In the genomic region with DNA sequence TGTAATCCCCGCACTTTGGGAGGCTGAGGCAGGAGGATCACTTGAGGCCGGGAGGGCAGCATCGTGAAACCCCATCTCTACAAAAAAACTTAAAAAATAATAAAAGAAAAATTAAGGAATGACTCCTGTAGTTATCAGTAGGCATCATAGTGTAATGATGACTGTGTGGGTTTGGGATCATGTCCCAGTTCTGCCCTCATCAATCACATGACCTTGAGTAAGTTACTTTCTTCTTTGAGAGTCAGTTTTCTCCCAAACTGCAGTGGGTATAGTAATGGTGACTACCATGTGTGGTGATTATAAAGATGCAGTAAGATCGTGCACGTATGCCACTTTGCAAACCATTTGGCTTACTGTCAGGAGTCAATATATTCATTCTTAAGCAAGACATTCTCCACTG, we compare ENCODE assay signal across 1 cellular context.
TF ChIP-seq lines count a peak whose summit lies in the region.

No MANE protein-coding gene starts in this region.

TF ChIP-seq in IMR-90, 13 proteins besides CTCF, POLR2A, EP300 and RAD21:
- TF ChIP-seq, protein P1, sequence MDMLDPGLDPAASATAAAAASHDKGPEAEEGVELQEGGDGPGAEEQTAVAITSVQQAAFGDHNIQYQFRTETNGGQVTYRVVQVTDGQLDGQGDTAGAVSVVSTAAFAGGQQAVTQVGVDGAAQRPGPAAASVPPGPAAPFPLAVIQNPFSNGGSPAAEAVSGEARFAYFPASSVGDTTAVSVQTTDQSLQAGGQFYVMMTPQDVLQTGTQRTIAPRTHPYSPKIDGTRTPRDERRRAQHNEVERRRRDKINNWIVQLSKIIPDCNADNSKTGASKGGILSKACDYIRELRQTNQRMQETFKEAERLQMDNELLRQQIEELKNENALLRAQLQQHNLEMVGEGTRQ (IDR thresholded peaks at IDR 0.05; ENCODE audit: low read depth, low read length) = peak; percentile 30; the same call in 1 of the 2 replicates
- no peak for TF ChIP-seq BHLHE40 (IDR thresholded peaks at IDR 0.05; ENCODE audit: low read depth, low read length)
- TF ChIP-seq FOS (IDR thresholded peaks at IDR 0.05; ENCODE audit: low read depth, low read length) = no peak
- TF ChIP-seq, protein P2, sequence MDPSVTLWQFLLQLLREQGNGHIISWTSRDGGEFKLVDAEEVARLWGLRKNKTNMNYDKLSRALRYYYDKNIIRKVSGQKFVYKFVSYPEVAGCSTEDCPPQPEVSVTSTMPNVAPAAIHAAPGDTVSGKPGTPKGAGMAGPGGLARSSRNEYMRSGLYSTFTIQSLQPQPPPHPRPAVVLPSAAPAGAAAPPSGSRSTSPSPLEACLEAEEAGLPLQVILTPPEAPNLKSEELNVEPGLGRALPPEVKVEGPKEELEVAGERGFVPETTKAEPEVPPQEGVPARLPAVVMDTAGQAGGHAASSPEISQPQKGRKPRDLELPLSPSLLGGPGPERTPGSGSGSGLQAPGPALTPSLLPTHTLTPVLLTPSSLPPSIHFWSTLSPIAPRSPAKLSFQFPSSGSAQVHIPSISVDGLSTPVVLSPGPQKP (IDR thresholded peaks at IDR 0.05; ENCODE audit: borderline replicate concordance, low read depth, low read length) = no peak
- no peak for TF ChIP-seq RFX5 (IDR thresholded peaks at IDR 0.05; ENCODE audit: low read depth, low read length)
TF ChIP-seq in IMR-90: peak in this region for 1.
